In genomic region chr20:51752343-51752951, GRCh38 we compare ENCODE assay signal across 9 cellular contexts. TPM values are rescaled to one million over a fixed set of nuclear protein-coding genes. Genes with fewer than 3 reads are reported as not detected.
DNase-seq lines count a peak whose midpoint lies in the region; ATAC-seq, FAIRE-seq and TF ChIP-seq lines count a peak whose summit lies in the region.
"Had no signal": no experiment of that assay in that cellular context is flagged by ENCODE, and none has a peak within 500 bp of the region (broad histone marks: within the 10 kb centered on the region; RNA-seq: fewer than 3 reads in every experiment).

No MANE protein-coding gene starts in this region.

- peak overlapping the region; percentile 74 to 84 for H3K27ac ChIP-seq in liver (ENCODE audit: low read depth in 1 of 2, low read length in 2 of 2)
- peak overlapping the region; percentile 62 for H3K27ac ChIP-seq in urinary bladder (ENCODE audit: low read depth)

- no peaks in the 10 kb centered on the region for H3K27me3 ChIP-seq in bronchial epithelial cell (ENCODE audit: control insufficient read depth, insufficient read depth, low read length)
- H3K27me3 ChIP-seq in liver (ENCODE audit: control insufficient read depth in 4 of 4, insufficient read depth in 4 of 4, low read length in 3 of 4) = no peaks in the 10 kb centered on the region

- no peaks in the 10 kb centered on the region for H3K9me3 ChIP-seq in liver (ENCODE audit: control insufficient read depth in 4 of 4, low read length in 3 of 4)

- peak; percentile 51 for FAIRE-seq in HTR-8/SVneo (lab: Jason Lieb, UNC)
- FAIRE-seq in bronchial epithelial cell (lab: Jason Lieb, UNC) = no peak

- H3K9ac ChIP-seq in liver (ENCODE audit: low read depth in 1 of 2, low read length in 2 of 2) = peak overlapping the region; percentile 10 to 41

- TF ChIP-seq CTCF in bronchial epithelial cell (IDR thresholded peaks at IDR 0.05; ENCODE audit: insufficient read depth, low read length, severe bottlenecking) = no peak
- no peak for TF ChIP-seq CTCF in liver (IDR thresholded peaks at IDR 0.05; ENCODE audit: low read depth, low read length, missing input control)

- no peak for ATAC-seq in HG03196 (IDR thresholded peaks at IDR 0.05; ENCODE audit: unreplicated experiment)

- H3K36me3 ChIP-seq in bronchial epithelial cell (ENCODE audit: control insufficient read depth, insufficient read depth, low read length) = no peaks in the 10 kb centered on the region
- H3K36me3 ChIP-seq in liver (ENCODE audit: control insufficient read depth in 4 of 4, insufficient read depth in 3 of 4, low read depth in 1 of 4, low read length in 3 of 4) = no peaks in the 10 kb centered on the region
- no peaks in the 10 kb centered on the region for H3K36me3 ChIP-seq in urinary bladder (ENCODE audit: insufficient read depth)

- 35% methylated on average over 9 of the region's 9 CpGs for WGBS in liver
- WGBS in urinary bladder = 21% methylated on average over 9 of the region's 9 CpGs

- H3K4me1 ChIP-seq in liver (ENCODE audit: control insufficient read depth in 4 of 4, insufficient read depth in 4 of 4, low read length in 3 of 4) = peaks cover 4 to 22% (median 8%) of the 10 kb centered on the region in 4 donors
- H3K4me1 ChIP-seq in urinary bladder (ENCODE audit: insufficient read depth) = peaks cover 2% of the 10 kb centered on the region

- DNase-seq in HTR-8/SVneo (ENCODE audit: insufficient read length, low spot score) (peak; percentile 83), bronchial epithelial cell (ENCODE audit: low read depth) (peak; percentile 85), middle frontal gyrus (ENCODE audit: extremely low spot score, low spot score) (no peak), NOMO-1 treated with dmso at 0.1 percent for 144 hours (lab: John Stamatoyannopoulos, UW; ENCODE audit: unreplicated experiment) (no peak)
- DNase-seq: activated naive CD4-positive, alpha-beta T cell treated with anti-CD3 and anti-CD28 coated beads, Interleukin-2, amount 50 U/mL, for 16 hours had no signal

- no peak overlapping the region for H3K4me3 ChIP-seq in bronchial epithelial cell (ENCODE audit: low read depth, low read length)
- H3K4me3 ChIP-seq in liver (ENCODE audit: low read depth in 1 of 3, low read length in 3 of 3) = no peak overlapping the region
- H3K4me3 ChIP-seq in urinary bladder (ENCODE audit: low read depth, low read length) = no peak overlapping the region

- TF ChIP-seq RAD21 in liver (IDR thresholded peaks at IDR 0.05) = no peak

TF ChIP-seq in liver, 16 proteins besides CTCF, POLR2A, EP300 and RAD21:
- no peak for TF ChIP-seq ATF3 (IDR thresholded peaks at IDR 0.05)
- no peak for TF ChIP-seq GABPA (IDR thresholded peaks at IDR 0.05 in 1 of 2, conservative IDR thresholded peaks at IDR 0.05 in 1 of 2)
- peak in 1 of 2 donors; percentile 33 for TF ChIP-seq JUND (IDR thresholded peaks at IDR 0.05)
- no peak for TF ChIP-seq EGR1 (IDR thresholded peaks at IDR 0.05; ENCODE audit: low read depth in 2 of 2)
- no peak for TF ChIP-seq YY1 (IDR thresholded peaks at IDR 0.05)
- no peak for TF ChIP-seq REST (IDR thresholded peaks at IDR 0.05)
- TF ChIP-seq TAF1 (conservative IDR thresholded peaks at IDR 0.05) = no peak
- TF ChIP-seq SP1 (IDR thresholded peaks at IDR 0.05) = peak; percentile 41
- TF ChIP-seq MAX (IDR thresholded peaks at IDR 0.05) = no peak
- no peak for TF ChIP-seq HNF4G (IDR thresholded peaks at IDR 0.05)
- TF ChIP-seq NR2F2 (IDR thresholded peaks at IDR 0.05) = no peak
- TF ChIP-seq HNF4A (conservative IDR thresholded peaks at IDR 0.05) = peak in 1 of 2 donors; percentile 24
- no peak for TF ChIP-seq FOXA1 (IDR thresholded peaks at IDR 0.05)

RNA-seq across cellular contexts. Expression of gene ATP9A, which starts 15.7 kb away (rescaled TPM):
- total RNA-seq in bronchial epithelial cell (22.7 and 26.3 TPM in 2 replicates), liver (10 to 100 TPM; 14.7 to 16.7 TPM), urinary bladder (25.6 TPM)
- polyA plus RNA-seq in liver (1 to 10 TPM; 2.4 to 5.1 TPM), urinary bladder (17.9 TPM)

RNA-seq across cellular contexts. Expression of gene SALL4, which starts 49.9 kb away (rescaled TPM):
- 0.13 and 0.26 TPM in 2 replicates for total RNA-seq in bronchial epithelial cell
- 1 to 10 TPM; 2.0 to 3.6 TPM for total RNA-seq in liver
- polyA plus RNA-seq in liver = under 1 TPM; 0.16 to 0.71 TPM
- total RNA-seq in urinary bladder = 1.3 TPM
- 0.06 TPM for polyA plus RNA-seq in urinary bladder
- total RNA-seq: mononuclear cell had no signal

Comparison
In these comparisons a context has a peak if more than half of its experiments do, and no peak if none do; other contexts are left out.
1. DNase-seq: peak in HTR-8/SVneo (single experiment) and bronchial epithelial cell (single experiment); none in middle frontal gyrus (single experiment) and NOMO-1 treated with dmso at 0.1 percent for 144 hours (single experiment).